In genomic region chr5:64688965-64689364, GRCh38 we compare ENCODE assay signal across 19 cellular contexts. TPM values are rescaled to one million over a fixed set of nuclear protein-coding genes. Genes with fewer than 3 reads are reported as not detected.
DNase-seq lines count a peak whose midpoint lies in the region; ATAC-seq and TF ChIP-seq lines count a peak whose summit lies in the region.
"Had no signal": no experiment of that assay in that cellular context is flagged by ENCODE, and none has a peak within 500 bp of the region (broad histone marks: within the 10 kb centered on the region; RNA-seq: fewer than 3 reads in every experiment).

No MANE protein-coding gene starts in this region.

- intact Hi-C loops in sciatic nerve (cut with DNase I) = no loop called here
- intact Hi-C loops in mucosa of descending colon (cut with DNase I, micrococcal nuclease) = no loop called here
- intact Hi-C loops in activated CD4-positive, alpha-beta memory T cell treated with anti-CD3 and anti-CD28 coated beads for 36 hours (cut with micrococcal nuclease) = no loop called here

- H3K27me3 Mint-ChIP-seq in WTC11 (ENCODE audit: low read depth) = peaks cover 15% of the 10 kb centered on the region
- H3K27me3 Mint-ChIP-seq in activated CD4-positive, alpha-beta memory T cell treated with anti-CD3 and anti-CD28 coated beads for 36 hours = peaks cover 32% of the 10 kb centered on the region

- no peak for ATAC-seq in WTC11
- peak; percentile 36 for ATAC-seq in sciatic nerve
- no peak for ATAC-seq in mucosa of descending colon
- ATAC-seq: HCT116, HepG2 had no signal

- H3K9me3 Mint-ChIP-seq in WTC11 = peaks cover 2% of the 10 kb centered on the region; the same call in 1 of the 2 replicates
- H3K9me3 Mint-ChIP-seq in activated CD4-positive, alpha-beta memory T cell treated with anti-CD3 and anti-CD28 coated beads for 36 hours = no peaks in the 10 kb centered on the region
- H3K9me3 Mint-ChIP-seq: HFFc6 had no signal

- peak; percentile 43 for DNase-seq in NCI-H69 (lab: John Stamatoyannopoulos, UW)
- no peak for DNase-seq in WTC11 (ENCODE audit: low spot score)
- DNase-seq in foreskin melanocyte = peak; percentile 69
- DNase-seq in sciatic nerve (ENCODE audit: low spot score) = no peak
- DNase-seq in mucosa of descending colon = no peak
- no peak for DNase-seq in activated CD4-positive, alpha-beta memory T cell treated with anti-CD3 and anti-CD28 coated beads for 36 hours
- no peak for DNase-seq in activated gamma-delta T cell (lab: John Stamatoyannopoulos, UW)
- DNase-seq: ACHN; BE2C; C1 segment of cervical spinal cord; Caco-2; CD4-positive, CD25-positive, alpha-beta regulatory T cell; CD8-positive, alpha-beta memory T cell; GOT3; H7; HFFc6 had no signal

- H3K4me3 Mint-ChIP-seq in WTC11 = peak overlapping the region; percentile 85; the same call in 1 of the 2 replicates
- no peak overlapping the region for H3K4me3 Mint-ChIP-seq in activated CD4-positive, alpha-beta memory T cell treated with anti-CD3 and anti-CD28 coated beads for 36 hours
- H3K4me3 Mint-ChIP-seq: CD4-positive, CD25-positive, alpha-beta regulatory T cell; CD8-positive, alpha-beta memory T cell; HFFc6; IgD-negative memory B cell had no signal

- H3K4me1 ChIP-seq in mucosa of descending colon (ENCODE audit: low read depth) = no peaks in the 10 kb centered on the region
- H3K4me1 ChIP-seq: BE2C, Caco-2 had no signal

- H3K4me1 Mint-ChIP-seq in WTC11 = peaks cover 50% of the 10 kb centered on the region
- H3K4me1 Mint-ChIP-seq in activated CD4-positive, alpha-beta memory T cell treated with anti-CD3 and anti-CD28 coated beads for 36 hours (ENCODE audit: low read depth) = peaks cover 10% of the 10 kb centered on the region

- H3K36me3 ChIP-seq in mucosa of descending colon (ENCODE audit: low read depth) = no peaks in the 10 kb centered on the region
- H3K36me3 ChIP-seq: BE2C had no signal

- H3K36me3 Mint-ChIP-seq in WTC11 = peaks cover 6% of the 10 kb centered on the region
- no peaks in the 10 kb centered on the region for H3K36me3 Mint-ChIP-seq in activated CD4-positive, alpha-beta memory T cell treated with anti-CD3 and anti-CD28 coated beads for 36 hours
- H3K36me3 Mint-ChIP-seq: CD4-positive, CD25-positive, alpha-beta regulatory T cell; CD8-positive, alpha-beta memory T cell; IgD-negative memory B cell had no signal

- no peak overlapping the region for H3K4me3 ChIP-seq in mucosa of descending colon

- POLR2A ChIA-PET in WTC11 (lab: Charles Lee) = no interaction called here
- POLR2A ChIA-PET in activated CD4-positive, alpha-beta memory T cell treated with anti-CD3 and anti-CD28 coated beads for 36 hours (lab: Charles Lee) = no interaction called here

- H3K9me3 ChIP-seq in mucosa of descending colon = no peaks in the 10 kb centered on the region
- H3K9me3 ChIP-seq: BE2C, Caco-2 had no signal

- CTCF ChIA-PET in WTC11 (lab: Charles Lee) = interaction anchor here (2.2 kb wide), 1 partner anchor 9 kb away, joined by 12 read pairs; no protein-coding TSS in a partner anchor
- CTCF ChIA-PET in activated CD4-positive, alpha-beta memory T cell treated with anti-CD3 and anti-CD28 coated beads for 36 hours (lab: Charles Lee) = no interaction called here

- TF ChIP-seq CTCF in WTC11 (IDR thresholded peaks at IDR 0.05) = no peak
- TF ChIP-seq CTCF in mucosa of descending colon (IDR thresholded peaks at IDR 0.05) = no peak

- no peak overlapping the region for H3K27ac Mint-ChIP-seq in WTC11
- no peak overlapping the region for H3K27ac Mint-ChIP-seq in activated CD4-positive, alpha-beta memory T cell treated with anti-CD3 and anti-CD28 coated beads for 36 hours
- H3K27ac Mint-ChIP-seq: CD4-positive, CD25-positive, alpha-beta regulatory T cell; CD8-positive, alpha-beta memory T cell; HFFc6; IgD-negative memory B cell had no signal

TF ChIP-seq in WTC11, 78 proteins besides CTCF, POLR2A, EP300 and RAD21 (continues in another document):
- TF ChIP-seq ZNF263 (CRISPR knock-in tag; IDR thresholded peaks at IDR 0.05; ENCODE audit: low read depth) (no peak), RORB (CRISPR knock-in tag; IDR thresholded peaks at IDR 0.05) (no peak), E2F5 (CRISPR knock-in tag; IDR thresholded peaks at IDR 0.05) (no peak), TEAD4 (CRISPR knock-in tag; IDR thresholded peaks at IDR 0.05) (no peak), MAX (CRISPR knock-in tag; IDR thresholded peaks at IDR 0.05) (no peak), HMGA2 (CRISPR knock-in tag; IDR thresholded peaks at IDR 0.05) (no peak), NFATC4 (CRISPR knock-in tag; IDR thresholded peaks at IDR 0.05) (no peak)
- TF ChIP-seq, protein P1, sequence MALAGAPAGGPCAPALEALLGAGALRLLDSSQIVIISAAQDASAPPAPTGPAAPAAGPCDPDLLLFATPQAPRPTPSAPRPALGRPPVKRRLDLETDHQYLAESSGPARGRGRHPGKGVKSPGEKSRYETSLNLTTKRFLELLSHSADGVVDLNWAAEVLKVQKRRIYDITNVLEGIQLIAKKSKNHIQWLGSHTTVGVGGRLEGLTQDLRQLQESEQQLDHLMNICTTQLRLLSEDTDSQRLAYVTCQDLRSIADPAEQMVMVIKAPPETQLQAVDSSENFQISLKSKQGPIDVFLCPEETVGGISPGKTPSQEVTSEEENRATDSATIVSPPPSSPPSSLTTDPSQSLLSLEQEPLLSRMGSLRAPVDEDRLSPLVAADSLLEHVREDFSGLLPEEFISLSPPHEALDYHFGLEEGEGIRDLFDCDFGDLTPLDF (CRISPR knock-in tag; IDR thresholded peaks at IDR 0.05) = no peak
- TF ChIP-seq, protein P2, sequence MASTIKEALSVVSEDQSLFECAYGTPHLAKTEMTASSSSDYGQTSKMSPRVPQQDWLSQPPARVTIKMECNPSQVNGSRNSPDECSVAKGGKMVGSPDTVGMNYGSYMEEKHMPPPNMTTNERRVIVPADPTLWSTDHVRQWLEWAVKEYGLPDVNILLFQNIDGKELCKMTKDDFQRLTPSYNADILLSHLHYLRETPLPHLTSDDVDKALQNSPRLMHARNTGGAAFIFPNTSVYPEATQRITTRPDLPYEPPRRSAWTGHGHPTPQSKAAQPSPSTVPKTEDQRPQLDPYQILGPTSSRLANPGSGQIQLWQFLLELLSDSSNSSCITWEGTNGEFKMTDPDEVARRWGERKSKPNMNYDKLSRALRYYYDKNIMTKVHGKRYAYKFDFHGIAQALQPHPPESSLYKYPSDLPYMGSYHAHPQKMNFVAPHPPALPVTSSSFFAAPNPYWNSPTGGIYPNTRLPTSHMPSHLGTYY (CRISPR knock-in tag; IDR thresholded peaks at IDR 0.05) = no peak
- TF ChIP-seq, protein P3, sequence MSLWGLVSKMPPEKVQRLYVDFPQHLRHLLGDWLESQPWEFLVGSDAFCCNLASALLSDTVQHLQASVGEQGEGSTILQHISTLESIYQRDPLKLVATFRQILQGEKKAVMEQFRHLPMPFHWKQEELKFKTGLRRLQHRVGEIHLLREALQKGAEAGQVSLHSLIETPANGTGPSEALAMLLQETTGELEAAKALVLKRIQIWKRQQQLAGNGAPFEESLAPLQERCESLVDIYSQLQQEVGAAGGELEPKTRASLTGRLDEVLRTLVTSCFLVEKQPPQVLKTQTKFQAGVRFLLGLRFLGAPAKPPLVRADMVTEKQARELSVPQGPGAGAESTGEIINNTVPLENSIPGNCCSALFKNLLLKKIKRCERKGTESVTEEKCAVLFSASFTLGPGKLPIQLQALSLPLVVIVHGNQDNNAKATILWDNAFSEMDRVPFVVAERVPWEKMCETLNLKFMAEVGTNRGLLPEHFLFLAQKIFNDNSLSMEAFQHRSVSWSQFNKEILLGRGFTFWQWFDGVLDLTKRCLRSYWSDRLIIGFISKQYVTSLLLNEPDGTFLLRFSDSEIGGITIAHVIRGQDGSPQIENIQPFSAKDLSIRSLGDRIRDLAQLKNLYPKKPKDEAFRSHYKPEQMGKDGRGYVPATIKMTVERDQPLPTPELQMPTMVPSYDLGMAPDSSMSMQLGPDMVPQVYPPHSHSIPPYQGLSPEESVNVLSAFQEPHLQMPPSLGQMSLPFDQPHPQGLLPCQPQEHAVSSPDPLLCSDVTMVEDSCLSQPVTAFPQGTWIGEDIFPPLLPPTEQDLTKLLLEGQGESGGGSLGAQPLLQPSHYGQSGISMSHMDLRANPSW (CRISPR knock-in tag; conservative IDR thresholded peaks at IDR 0.05; ENCODE audit: low read depth) = no peak

RNA-seq across cellular contexts. Expression of gene SHISAL2B, which starts 1.3 kb away (rescaled TPM):
- total RNA-seq in WTC11 (2021) (11.1 to 15.2 TPM (median 14.8 TPM) in 3 replicates), sciatic nerve (not detected), mucosa of descending colon (not detected)
- not detected for total RNA-seq in activated CD4-positive, alpha-beta memory T cell treated with anti-CD3 and anti-CD28 coated beads for 36 hours
- total RNA-seq: Caco-2; CD4-positive, CD25-positive, alpha-beta regulatory T cell; CD8-positive, alpha-beta memory T cell; HepG2; HFFc6 had no signal

Comparison
In these comparisons a context has a peak if more than half of its experiments do, and no peak if none do; other contexts are left out.
1. DNase-seq: peak in NCI-H69 (single experiment) and foreskin melanocyte (single experiment); none in WTC11 (single experiment), sciatic nerve (single experiment), mucosa of descending colon (0 of 3), activated CD4-positive, alpha-beta memory T cell treated with anti-CD3 and anti-CD28 coated beads for 36 hours (single experiment) and activated gamma-delta T cell (single experiment).
2. RNA of gene SHISAL2B, which starts 1.3 kb away (total RNA-seq): 11.1 to 15.2 TPM in WTC11; not detected in sciatic nerve (single experiment), not detected in mucosa of descending colon and not detected in activated CD4-positive, alpha-beta memory T cell treated with anti-CD3 and anti-CD28 coated beads for 36 hours; every median in the first group is over 10 times any median in the second.